8 cellular contexts compared by ENCODE assay signal in genomic region chr3:19946832-19947548, GRCh38. TPM values are rescaled to one million over a fixed set of nuclear protein-coding genes. Genes with fewer than 3 reads are reported as not detected.
DNase-seq lines count a peak whose midpoint lies in the region; ATAC-seq and TF ChIP-seq lines count a peak whose summit lies in the region.

TSS of gene RAB5A (plus strand) at chr3:19947097. CDS start at chr3:19950899, 3,802 bp downstream.

- H3K27ac ChIP-seq in Panc1 (ENCODE audit: low read length) = peak within 1 kb of the TSS; percentile 96

- H3K36me3 ChIP-seq in Panc1 (ENCODE audit: control insufficient read depth, insufficient read depth, low read length) (peaks cover 7% of the 10 kb centered on the region), mucosa of stomach (ENCODE audit: control insufficient read depth, insufficient read depth, low read length) (no peaks in the 10 kb centered on the region)

- H3K9me3 ChIP-seq in Panc1 (ENCODE audit: control insufficient read depth, insufficient read depth, low read depth, low read length) (no peaks in the 10 kb centered on the region), mucosa of stomach (ENCODE audit: control insufficient read depth, low read length) (no peaks in the 10 kb centered on the region)

- TF ChIP-seq CTCF in Panc1 (IDR thresholded peaks at IDR 0.05) = no peak

- peaks cover 8% of the 10 kb centered on the region for H3K4me1 ChIP-seq in Panc1 (ENCODE audit: control insufficient read depth, insufficient read depth, low read length)
- peaks cover 19% of the 10 kb centered on the region for H3K4me1 ChIP-seq in mucosa of stomach (ENCODE audit: control insufficient read depth, insufficient read depth, low read length)

- CTCF ChIA-PET in Panc1 (lab: Charles Lee) = no interaction called here

- peaks cover 7% of the 10 kb centered on the region for H3K36me3 Mint-ChIP-seq in activated T-cell treated with anti-CD3 and anti-CD28 coated beads, Interleukin-2, amount 50 U/mL, for 4 hours (ENCODE audit: insufficient read depth)

- H3K27me3 Mint-ChIP-seq in activated T-cell treated with anti-CD3 and anti-CD28 coated beads, Interleukin-2, amount 50 U/mL, for 4 hours (ENCODE audit: low read depth) = no peaks in the 10 kb centered on the region

- DNase-seq in DMS53 (lab: John Stamatoyannopoulos, UW) (peak; percentile 93), KG1 (lab: John Stamatoyannopoulos, UW) (peak; percentile 98), Panc1 (ENCODE audit: low read depth, low spot score) (peak; percentile 74), erythroblast (lab: John Stamatoyannopoulos, UW) (peak; percentile 97 to 98)
- DNase-seq in activated T-cell treated with anti-CD3 and anti-CD28 coated beads, Interleukin-2, amount 50 U/mL, for 4 hours = peak; percentile 95
- peak; percentile 90 to 93 for DNase-seq in stimulated activated CD8-positive, alpha-beta memory T cell treated with anti-CD3 and anti-CD28 coated beads, Interleukin-7, amount 100 ng/mL, for 1 hour (ENCODE audit: low read depth in 2 of 2)

- H3K27me3 ChIP-seq in Panc1 (ENCODE audit: control insufficient read depth, insufficient read depth, low read length) (no peaks in the 10 kb centered on the region), mucosa of stomach (ENCODE audit: control insufficient read depth, insufficient read depth, low read length) (no peaks in the 10 kb centered on the region)

- POLR2A ChIA-PET in Panc1 (lab: Charles Lee) = no interaction called here

- peak; percentile 91 for TF ChIP-seq POLR2A in erythroblast (IDR thresholded peaks at IDR 0.05; ENCODE audit: low read length)

- H3K9me3 Mint-ChIP-seq in activated T-cell treated with anti-CD3 and anti-CD28 coated beads, Interleukin-2, amount 50 U/mL, for 4 hours = no peaks in the 10 kb centered on the region

- BruUV-seq in Panc1 (replicated peaks; lab: Mats Ljungman, UMichigan) = no TSS peak

- H3K4me3 Mint-ChIP-seq in activated T-cell treated with anti-CD3 and anti-CD28 coated beads, Interleukin-2, amount 50 U/mL, for 4 hours = peak within 1 kb of the TSS; percentile 99

- H3K4me3 ChIP-seq in Panc1 (ENCODE audit: low read depth in 2 of 2, low read length in 2 of 2) (peak within 1 kb of the TSS; percentile 89 to 97), mucosa of stomach (ENCODE audit: low read length) (peak within 1 kb of the TSS; percentile 76)

- intact Hi-C loops in Panc1 (cut with micrococcal nuclease; ENCODE audit: unreplicated experiment) = no loop called here

- in situ Hi-C loops in Panc1 (cut with HindIII; ENCODE audit: low pct_unique_long_range_greater_than_20kb, low sequenced_read_pairs) = no loop called here

- H3K4me1 Mint-ChIP-seq in activated T-cell treated with anti-CD3 and anti-CD28 coated beads, Interleukin-2, amount 50 U/mL, for 4 hours (ENCODE audit: low read depth) = peaks cover 43% of the 10 kb centered on the region

- H3K9ac ChIP-seq in mucosa of stomach (ENCODE audit: low read length) = peak within 1 kb of the TSS; percentile 99

- ATAC-seq in GM21723 (IDR thresholded peaks at IDR 0.05; ENCODE audit: unreplicated experiment) (peak; percentile 96), Panc1 (peak; percentile 97)
- ATAC-seq in activated T-cell treated with anti-CD3 and anti-CD28 coated beads, Interleukin-2, amount 50 U/mL, for 4 hours = peak; percentile 88 to 89

RNA-seq across cellular contexts. Expression of gene RAB5A, which starts in this region (rescaled TPM):
- 31.2 TPM for total RNA-seq in Panc1 (2021; ENCODE audit: unreplicated experiment)
- 20.2 TPM for polyA plus RNA-seq in Panc1 (2012; ENCODE audit: insufficient read length)
- total RNA-seq in activated T-cell treated with anti-CD3 and anti-CD28 coated beads, Interleukin-2, amount 50 U/mL, for 4 hours = 10 to 100 TPM; 51.2 to 58.3 (median 55.3) TPM

Comparison
In these comparisons a context has a peak if more than half of its experiments do, and no peak if none do; other contexts are left out.
1. Peak in every context shown above with its lines: DNase-seq, ATAC-seq, H3K4me3 ChIP-seq and H3K27ac ChIP-seq.